ENCODE assay signal across 28 cellular contexts in genomic region chr20:13703265-13703664, GRCh38.
DNase-seq lines count a peak whose midpoint lies in the region; ATAC-seq, FAIRE-seq and TF ChIP-seq lines count a peak whose summit lies in the region.
"Had no signal": no experiment of that assay in that cellular context is flagged by ENCODE, and none has a peak within 500 bp of the region (broad histone marks: within the 10 kb centered on the region; RNA-seq: fewer than 3 reads in every experiment).

No MANE protein-coding gene starts in this region.

- no peak overlapping the region for H2AFZ ChIP-seq in H9 (ENCODE audit: low read length)

- no peak overlapping the region for H2BK120ac ChIP-seq in H9 (ENCODE audit: low read depth, low read length, poor library complexity, severe bottlenecking)

- H2BK12ac ChIP-seq in H9 (ENCODE audit: insufficient read length, low read depth, low read length), result no peak overlapping the region

- no peak for TF ChIP-seq POLR2A in A549 (IDR thresholded peaks at IDR 0.05; ENCODE audit: low read length)

- TF ChIP-seq EP300 in A549 (IDR thresholded peaks at IDR 0.05), result no peak

- no peak overlapping the region for H3K18ac ChIP-seq in H9 (ENCODE audit: insufficient read length, low read depth, low read length)

- H3K27ac Mint-ChIP-seq in H9 (no peak overlapping the region), WTC11 (no peak overlapping the region)
- H3K27ac Mint-ChIP-seq in stimulated activated naive CD8-positive, alpha-beta T cell treated with anti-CD3 and anti-CD28 coated beads, Interleukin-15, amount 100 ng/mL, for 72 hours, result no peak overlapping the region
- H3K27ac Mint-ChIP-seq: CD8-positive, alpha-beta T cell had no signal

- H2BK5ac ChIP-seq in H9 (ENCODE audit: insufficient read length, low read length), result no peak overlapping the region

- FAIRE-seq in A549 (lab: Jason Lieb, UNC), result peak; percentile 63
- FAIRE-seq: GM12891, GM19239, H54, HTR-8/SVneo had no signal

- no peaks in the 10 kb centered on the region for H3K4me1 Mint-ChIP-seq in H9
- no peaks in the 10 kb centered on the region for H3K4me1 Mint-ChIP-seq in WTC11
- H3K4me1 Mint-ChIP-seq in stimulated activated naive CD8-positive, alpha-beta T cell treated with anti-CD3 and anti-CD28 coated beads, Interleukin-15, amount 100 ng/mL, for 72 hours, result no peaks in the 10 kb centered on the region

- TF ChIP-seq CTCF in A549 (IDR thresholded peaks at IDR 0.05) (no peak), H9 (conservative IDR thresholded peaks at IDR 0.05) (peak; percentile 54; the same call in 2 of the 3 replicates), WTC11 (IDR thresholded peaks at IDR 0.05) (no peak)

- H3K27me3 Mint-ChIP-seq in H9 (ENCODE audit: low read depth) (no peaks in the 10 kb centered on the region), WTC11 (ENCODE audit: low read depth) (no peaks in the 10 kb centered on the region)
- no peaks in the 10 kb centered on the region for H3K27me3 Mint-ChIP-seq in stimulated activated naive CD8-positive, alpha-beta T cell treated with anti-CD3 and anti-CD28 coated beads, Interleukin-15, amount 100 ng/mL, for 72 hours

- H3K4me2 ChIP-seq in A549 (no peak overlapping the region), H9 (ENCODE audit: insufficient read depth, insufficient read length, low read length) (no peak overlapping the region)
- H3K4me2 ChIP-seq: KMS-11 had no signal

- no peaks in the 10 kb centered on the region for H3K23me2 ChIP-seq in H9 (ENCODE audit: insufficient read length, low read depth, low read length, poor library complexity, severe bottlenecking)

- no peak overlapping the region for H2AK5ac ChIP-seq in H9 (ENCODE audit: insufficient read length, low read length)

- H4K8ac ChIP-seq in H9 (replicated peaks; ENCODE audit: insufficient read length, low read depth, low read length), result no peak overlapping the region

- H3K36me3 Mint-ChIP-seq in H9 (ENCODE audit: insufficient read depth in 1 of 3, low read depth in 3 of 3) (no peaks in the 10 kb centered on the region), WTC11 (no peaks in the 10 kb centered on the region)
- H3K36me3 Mint-ChIP-seq: CD8-positive, alpha-beta T cell had no signal

- H3K79me1 ChIP-seq in H9 (ENCODE audit: insufficient read depth, low read depth, low read length, poor library complexity, severe bottlenecking), result no peaks in the 10 kb centered on the region

- CTCF ChIA-PET in A549 (lab: Yijun Ruan, JAX), result interaction anchor here (1.5 kb wide), 1 partner anchor 10 kb away, joined by 3 read pairs; no protein-coding TSS in a partner anchor
- CTCF ChIA-PET in WTC11 (lab: Charles Lee), result interaction anchor here (1.2 kb wide), 1 partner anchor 92 kb away, joined by 4 read pairs; no protein-coding TSS in a partner anchor

- H3K4me3 Mint-ChIP-seq in H9 (no peak overlapping the region), WTC11 (no peak overlapping the region)
- H3K4me3 Mint-ChIP-seq in stimulated activated naive CD8-positive, alpha-beta T cell treated with anti-CD3 and anti-CD28 coated beads, Interleukin-15, amount 100 ng/mL, for 72 hours, result no peak overlapping the region
- H3K4me3 Mint-ChIP-seq: CD8-positive, alpha-beta T cell had no signal

- no peak overlapping the region for H3T11ph ChIP-seq in H9 (ENCODE audit: low read length)

- DNase-seq in A549 (ENCODE audit: low read depth in 1 of 2, low spot score in 1 of 2), result no peak
- DNase-seq in H9, result peak; percentile 36
- peak; percentile 45 for DNase-seq in WTC11 (ENCODE audit: low spot score)
- no peak for DNase-seq in left lobe of liver (ENCODE audit: low spot score)
- DNase-seq in stimulated activated naive CD8-positive, alpha-beta T cell treated with anti-CD3 and anti-CD28 coated beads, Interleukin-15, amount 100 ng/mL, for 72 hours, result no peak
- DNase-seq: AML-193; C1 segment of cervical spinal cord; Caco-2; CD8-positive, alpha-beta T cell; EL; GDM1; MM.1S; NCI-H1092 treated with DMSO at 0.1 percent for 48 hours; NCI-H1436 treated with DMSO at 0.1 percent for 48 hours; NCI-H187 treated with DMSO at 0.1 percent for 48 hours; NCI-H2171 treated with DMSO at 0.1 percent for 48 hours; NCI-H345; NCI-H524; NCI-H774; PC-3 had no signal

- no peaks in the 10 kb centered on the region for H4K20me1 ChIP-seq in H9 (ENCODE audit: control insufficient read depth, insufficient read depth, insufficient read length)

- no peak overlapping the region for H3K4ac ChIP-seq in H9 (ENCODE audit: low read depth, low read length)

- H3K4me1 ChIP-seq in A549 (no peaks in the 10 kb centered on the region), H9 (ENCODE audit: insufficient read depth, low read length) (no peaks in the 10 kb centered on the region)
- H3K4me1 ChIP-seq: Caco-2 had no signal

- no peak overlapping the region for H4K91ac ChIP-seq in H9 (ENCODE audit: insufficient read length, low read depth, low read length)

- no peaks in the 10 kb centered on the region for H3K79me2 ChIP-seq in H9 (ENCODE audit: insufficient read depth, low read length)

- ATAC-seq in A549 (no peak), WTC11 (no peak), left lobe of liver (peak; percentile 50), HG02938 (IDR thresholded peaks at IDR 0.05; ENCODE audit: unreplicated experiment) (no peak), HG02870 (IDR thresholded peaks at IDR 0.05; ENCODE audit: unreplicated experiment) (no peak)
- no peak for ATAC-seq in stimulated activated naive CD8-positive, alpha-beta T cell treated with anti-CD3 and anti-CD28 coated beads, Interleukin-15, amount 100 ng/mL, for 72 hours
- ATAC-seq: CD8-positive, alpha-beta T cell; PC-3; SK-N-SH treated with all-trans-retinoic acid at 6 μM for 48 hours had no signal

- H3K4me3 ChIP-seq in A549, result no peak overlapping the region

- H3K27me3 ChIP-seq in H9 (ENCODE audit: insufficient read depth, low read length), result no peaks in the 10 kb centered on the region

- H3K56ac ChIP-seq in H9 (ENCODE audit: insufficient read length, low read depth, low read length), result no peak overlapping the region

- POLR2A ChIA-PET in A549 (lab: Yijun Ruan, JAX), result no interaction called here
- POLR2A ChIA-PET in WTC11 (lab: Charles Lee), result no interaction called here

- H3K23ac ChIP-seq in H9 (ENCODE audit: insufficient read length, low read depth, low read length), result no peak overlapping the region

- H3K14ac ChIP-seq in H9 (ENCODE audit: insufficient read depth, low read length), result no peak overlapping the region

- H3K9me3 ChIP-seq in A549 (no peaks in the 10 kb centered on the region), H9 (ENCODE audit: control insufficient read depth, low read depth, low read length) (no peaks in the 10 kb centered on the region)
- H3K9me3 ChIP-seq: Caco-2 had no signal

- WGBS in A549 (ENCODE audit: missing lambda C conversion rate), result 60% methylated on average over 9 of the region's 9 CpGs
- WGBS in H9 (ENCODE audit: extremely low coverage, insufficient read length, low lambda C conversion rate), result 100% methylated on average over 2 of the region's 9 CpGs

- 0 out of 5 replicates have a peak, but pooled peaks have one; percentile 15 to 16 for TF ChIP-seq RAD21 in A549 (conservative IDR thresholded peaks at IDR 0.05 in 1 of 2, IDR thresholded peaks at IDR 0.05 in 1 of 2)

- H2BK20ac ChIP-seq in H9 (ENCODE audit: low read depth, low read length, poor library complexity, severe bottlenecking), result no peak overlapping the region

- no peak overlapping the region for H2BK15ac ChIP-seq in H9 (ENCODE audit: low read depth, low read length)

- H4K5ac ChIP-seq in H9 (ENCODE audit: insufficient read length, low read depth, low read length), result no peak overlapping the region

- no peak overlapping the region for H3K27ac ChIP-seq in A549
- no peak overlapping the region for H3K27ac ChIP-seq in H9 (ENCODE audit: insufficient read length, low read depth, low read length)
- H3K27ac ChIP-seq: KMS-11 had no signal

- H3K9me3 Mint-ChIP-seq in H9, result peaks cover 0 to 2% of the 10 kb centered on the region in 2 experiments; a peak in 1 of 5 replicates
- H3K9me3 Mint-ChIP-seq in WTC11, result no peaks in the 10 kb centered on the region
- H3K9me3 Mint-ChIP-seq in stimulated activated naive CD8-positive, alpha-beta T cell treated with anti-CD3 and anti-CD28 coated beads, Interleukin-15, amount 100 ng/mL, for 72 hours, result no peaks in the 10 kb centered on the region

- H3K9ac ChIP-seq in H9 (ENCODE audit: extremely low read depth, insufficient read length, low read length), result no peak overlapping the region
- H3K9ac ChIP-seq: KMS-11 had no signal

TF ChIP-seq in A549, 52 proteins besides CTCF, POLR2A, EP300 and RAD21:
- TF ChIP-seq ZSCAN20 (CRISPR knock-in tag; IDR thresholded peaks at IDR 0.05) (no peak), ZC3H11A (IDR thresholded peaks at IDR 0.05) (no peak), HOXB5 (CRISPR knock-in tag; IDR thresholded peaks at IDR 0.05) (no peak)
TF ChIP-seq in A549: peak in this region for 0.

TF ChIP-seq in WTC11, 78 proteins besides CTCF, POLR2A, EP300 and RAD21 (continues in another document):
- no peak for TF ChIP-seq GABPB1 (CRISPR knock-in tag; IDR thresholded peaks at IDR 0.05)
- no peak for TF ChIP-seq MLX (CRISPR knock-in tag; IDR thresholded peaks at IDR 0.05)
- TF ChIP-seq JAZF1 (CRISPR knock-in tag; IDR thresholded peaks at IDR 0.05), result no peak
- TF ChIP-seq ZNF317 (CRISPR knock-in tag; IDR thresholded peaks at IDR 0.05; ENCODE audit: borderline replicate concordance, low read depth), result no peak
- TF ChIP-seq FOXJ3 (CRISPR knock-in tag; IDR thresholded peaks at IDR 0.05; ENCODE audit: borderline replicate concordance), result no peak
- TF ChIP-seq USF1 (CRISPR knock-in tag; IDR thresholded peaks at IDR 0.05), result no peak
- TF ChIP-seq CDX4 (CRISPR knock-in tag; IDR thresholded peaks at IDR 0.05; ENCODE audit: borderline replicate concordance), result no peak

Comparison
In these comparisons a context has a peak if more than half of its experiments do, and no peak if none do; other contexts are left out.
1. DNase-seq: peak in H9 (single experiment) and WTC11 (single experiment); none in A549 (0 of 2), left lobe of liver (single experiment) and stimulated activated naive CD8-positive, alpha-beta T cell treated with anti-CD3 and anti-CD28 coated beads, Interleukin-15, amount 100 ng/mL, for 72 hours (0 of 2).